In genomic region chr2:216073773-216074172, GRCh38 we compare ENCODE assay signal across 18 cellular contexts. TPM values are rescaled to one million over a fixed set of nuclear protein-coding genes. Genes with fewer than 3 reads are reported as not detected.
A peak's percentile ranks its signal among the peaks of the same experiment; 100 is the strongest.
DNase-seq lines count a peak whose midpoint lies in the region; ATAC-seq and TF ChIP-seq lines count a peak whose summit lies in the region.
"Had no signal": no experiment of that assay in that cellular context is flagged by ENCODE, and none has a peak within 500 bp of the region (broad histone marks: within the 10 kb centered on the region; RNA-seq: fewer than 3 reads in every experiment).

No MANE protein-coding gene starts in this region.

- H3K36me3 Mint-ChIP-seq in activated CD8-positive, alpha-beta T cell treated with anti-CD3 and anti-CD28 coated beads for 36 hours (ENCODE audit: low read depth): peaks cover 5% of the 10 kb centered on the region
- H3K36me3 Mint-ChIP-seq in activated CD8-positive, alpha-beta T cell treated with anti-CD3 and anti-CD28 coated beads, Interleukin-2, amount 10 ng/mL, durations not matched to agents 7 days and 5 days (ENCODE audit: low read depth): peaks cover 32% of the 10 kb centered on the region
- H3K36me3 Mint-ChIP-seq in CD4-positive, alpha-beta T cell (ENCODE audit: low read depth): peaks cover 40% of the 10 kb centered on the region
- peaks cover 14% of the 10 kb centered on the region for H3K36me3 Mint-ChIP-seq in activated T-helper 1 cell treated with anti-CD3 and anti-CD28 coated beads, Interleukin-12 subunit alpha, Interleukin-12 subunit beta, Interleukin-2, Interleukin-4 antibody, amounts not matched to agents 30 ng/mL and 10 ng/mL and 1 ng/mL, durations not matched to agents 14 hours and 24 hours and 36 hours (ENCODE audit: low read depth)
- peaks cover 19% of the 10 kb centered on the region for H3K36me3 Mint-ChIP-seq in stimulated activated memory B cell treated with anti-CD40 and anti-IgM and Interleukin-4, amounts not matched to agents 10 μg/mL and 1 μg/mL and 100 μg/mL, for 72 hours

- no peaks in the 10 kb centered on the region for H3K9me3 Mint-ChIP-seq in activated CD8-positive, alpha-beta T cell treated with anti-CD3 and anti-CD28 coated beads for 36 hours
- H3K9me3 Mint-ChIP-seq in activated CD8-positive, alpha-beta T cell treated with anti-CD3 and anti-CD28 coated beads, Interleukin-2, amount 10 ng/mL, durations not matched to agents 7 days and 5 days (ENCODE audit: insufficient read depth): no peaks in the 10 kb centered on the region
- H3K9me3 Mint-ChIP-seq in CD4-positive, alpha-beta T cell: no peaks in the 10 kb centered on the region
- no peaks in the 10 kb centered on the region for H3K9me3 Mint-ChIP-seq in activated T-helper 1 cell treated with anti-CD3 and anti-CD28 coated beads, Interleukin-12 subunit alpha, Interleukin-12 subunit beta, Interleukin-2, Interleukin-4 antibody, amounts not matched to agents 30 ng/mL and 10 ng/mL and 1 ng/mL, durations not matched to agents 14 hours and 24 hours and 36 hours
- H3K9me3 Mint-ChIP-seq in stimulated activated memory B cell treated with anti-CD40 and anti-IgM and Interleukin-4, amounts not matched to agents 10 μg/mL and 1 μg/mL and 100 μg/mL, for 72 hours: no peaks in the 10 kb centered on the region
- H3K9me3 Mint-ChIP-seq: CD4-positive, alpha-beta memory T cell had no signal

- no peak for DNase-seq in activated CD8-positive, alpha-beta T cell treated with anti-CD3 and anti-CD28 coated beads for 36 hours
- DNase-seq in activated CD8-positive, alpha-beta T cell treated with anti-CD3 and anti-CD28 coated beads, Interleukin-2, amount 10 ng/mL, durations not matched to agents 7 days and 5 days: no peak
- DNase-seq in CD4-positive, alpha-beta T cell: no peak
- no peak for DNase-seq in activated T-helper 1 cell treated with anti-CD3 and anti-CD28 coated beads, Interleukin-12 subunit alpha, Interleukin-12 subunit beta, Interleukin-2, Interleukin-4 antibody, amounts not matched to agents 30 ng/mL and 10 ng/mL and 1 ng/mL, durations not matched to agents 14 hours and 24 hours and 36 hours (ENCODE audit: low spot score)
- DNase-seq in G401 (ENCODE audit: low spot score): no peak
- DNase-seq: AML-193; CD4-positive, alpha-beta memory T cell; DND-41; GF-D8; GOT3; NCI-H1092; NCI-H1694 treated with DMSO at 0.1 percent for 48 hours; NCI-H446; PC-9 had no signal

- H3K27me3 ChIP-seq in CD4-positive, alpha-beta T cell (ENCODE audit: control insufficient read depth, insufficient read depth, low read length): no peaks in the 10 kb centered on the region

- ATAC-seq in activated CD8-positive, alpha-beta T cell treated with anti-CD3 and anti-CD28 coated beads for 36 hours: peak; percentile 91
- ATAC-seq in activated CD8-positive, alpha-beta T cell treated with anti-CD3 and anti-CD28 coated beads, Interleukin-2, amount 10 ng/mL, durations not matched to agents 7 days and 5 days: no peak
- no peak for ATAC-seq in CD4-positive, alpha-beta T cell (ENCODE audit: poor library complexity)
- ATAC-seq in stimulated activated memory B cell treated with anti-CD40 and anti-IgM and Interleukin-4, amounts not matched to agents 10 μg/mL and 1 μg/mL and 100 μg/mL, for 72 hours: no peak
- ATAC-seq in HG02678 (IDR thresholded peaks at IDR 0.05; ENCODE audit: unreplicated experiment): no peak
- ATAC-seq: A549 had no signal

- H3K4me3 Mint-ChIP-seq in activated CD8-positive, alpha-beta T cell treated with anti-CD3 and anti-CD28 coated beads for 36 hours: no peak overlapping the region
- H3K4me3 Mint-ChIP-seq in activated CD8-positive, alpha-beta T cell treated with anti-CD3 and anti-CD28 coated beads, Interleukin-2, amount 10 ng/mL, durations not matched to agents 7 days and 5 days: no peak overlapping the region
- H3K4me3 Mint-ChIP-seq in CD4-positive, alpha-beta T cell: no peak overlapping the region
- no peak overlapping the region for H3K4me3 Mint-ChIP-seq in activated T-helper 1 cell treated with anti-CD3 and anti-CD28 coated beads, Interleukin-12 subunit alpha, Interleukin-12 subunit beta, Interleukin-2, Interleukin-4 antibody, amounts not matched to agents 30 ng/mL and 10 ng/mL and 1 ng/mL, durations not matched to agents 14 hours and 24 hours and 36 hours
- H3K4me3 Mint-ChIP-seq in stimulated activated memory B cell treated with anti-CD40 and anti-IgM and Interleukin-4, amounts not matched to agents 10 μg/mL and 1 μg/mL and 100 μg/mL, for 72 hours: no peak overlapping the region

- TF ChIP-seq CTCF in activated CD8-positive, alpha-beta T cell treated with anti-CD3 and anti-CD28 coated beads for 36 hours (IDR thresholded peaks at IDR 0.05): no peak
- TF ChIP-seq CTCF in CD4-positive, alpha-beta T cell (IDR thresholded peaks at IDR 0.05): no peak

- in situ Hi-C loops in G401 (cut with HindIII; ENCODE audit: low sequenced_read_pairs): no loop called here

- intact Hi-C loops in activated CD8-positive, alpha-beta T cell treated with anti-CD3 and anti-CD28 coated beads for 36 hours (cut with micrococcal nuclease): no loop called here
- intact Hi-C loops in CD4-positive, alpha-beta T cell (cut with DNase I, micrococcal nuclease): loop anchor here in 1 of 2 experiments (5.0 kb wide), 1 partner anchor 34 kb away; the partner anchor contains the start of gene XRCC5
- intact Hi-C loops in activated T-helper 1 cell treated with anti-CD3 and anti-CD28 coated beads, Interleukin-12 subunit alpha, Interleukin-12 subunit beta, Interleukin-2, Interleukin-4 antibody, amounts not matched to agents 30 ng/mL and 10 ng/mL and 1 ng/mL, durations not matched to agents 14 hours and 24 hours and 36 hours (cut with micrococcal nuclease): no loop called here

- H3K27ac Mint-ChIP-seq in activated CD8-positive, alpha-beta T cell treated with anti-CD3 and anti-CD28 coated beads for 36 hours: peak overlapping the region; percentile 50
- H3K27ac Mint-ChIP-seq in activated CD8-positive, alpha-beta T cell treated with anti-CD3 and anti-CD28 coated beads, Interleukin-2, amount 10 ng/mL, durations not matched to agents 7 days and 5 days: no peak overlapping the region
- peak overlapping the region; percentile 64 for H3K27ac Mint-ChIP-seq in CD4-positive, alpha-beta T cell
- peak overlapping the region; percentile 32 for H3K27ac Mint-ChIP-seq in activated T-helper 1 cell treated with anti-CD3 and anti-CD28 coated beads, Interleukin-12 subunit alpha, Interleukin-12 subunit beta, Interleukin-2, Interleukin-4 antibody, amounts not matched to agents 30 ng/mL and 10 ng/mL and 1 ng/mL, durations not matched to agents 14 hours and 24 hours and 36 hours
- H3K27ac Mint-ChIP-seq in stimulated activated memory B cell treated with anti-CD40 and anti-IgM and Interleukin-4, amounts not matched to agents 10 μg/mL and 1 μg/mL and 100 μg/mL, for 72 hours: peak overlapping the region; percentile 73

- H3K27me3 Mint-ChIP-seq in activated CD8-positive, alpha-beta T cell treated with anti-CD3 and anti-CD28 coated beads for 36 hours: no peaks in the 10 kb centered on the region
- H3K27me3 Mint-ChIP-seq in activated CD8-positive, alpha-beta T cell treated with anti-CD3 and anti-CD28 coated beads, Interleukin-2, amount 10 ng/mL, durations not matched to agents 7 days and 5 days (ENCODE audit: low read depth): no peaks in the 10 kb centered on the region
- H3K27me3 Mint-ChIP-seq in CD4-positive, alpha-beta T cell: no peaks in the 10 kb centered on the region
- no peaks in the 10 kb centered on the region for H3K27me3 Mint-ChIP-seq in activated T-helper 1 cell treated with anti-CD3 and anti-CD28 coated beads, Interleukin-12 subunit alpha, Interleukin-12 subunit beta, Interleukin-2, Interleukin-4 antibody, amounts not matched to agents 30 ng/mL and 10 ng/mL and 1 ng/mL, durations not matched to agents 14 hours and 24 hours and 36 hours (ENCODE audit: insufficient read depth)
- H3K27me3 Mint-ChIP-seq in stimulated activated memory B cell treated with anti-CD40 and anti-IgM and Interleukin-4, amounts not matched to agents 10 μg/mL and 1 μg/mL and 100 μg/mL, for 72 hours: no peaks in the 10 kb centered on the region
- H3K27me3 Mint-ChIP-seq: CD4-positive, alpha-beta memory T cell had no signal

- CTCF ChIA-PET in activated CD8-positive, alpha-beta T cell treated with anti-CD3 and anti-CD28 coated beads for 36 hours (lab: Charles Lee): interaction anchor here (1.2 to 2.6 kb wide), 3 partner anchors 11 to 39 kb away, joined by 3 to 8 read pairs (median 4); no protein-coding TSS in a partner anchor
- CTCF ChIA-PET in activated CD8-positive, alpha-beta T cell treated with anti-CD3 and anti-CD28 coated beads, Interleukin-2, amount 10 ng/mL, durations not matched to agents 7 days and 5 days (lab: Charles Lee): no interaction called here
- CTCF ChIA-PET in CD4-positive, alpha-beta T cell (lab: Charles Lee): interaction anchor here (1.2 to 1.4 kb wide), 2 partner anchors 10 to 15 kb away, joined by 3 to 4 read pairs; no protein-coding TSS in a partner anchor

- H3K27ac ChIP-seq in CD4-positive, alpha-beta T cell (ENCODE audit: low read depth, low read length): no peak overlapping the region
- H3K27ac ChIP-seq: A549, KMS-11, PC-9 had no signal

- no peaks in the 10 kb centered on the region for H3K9me3 ChIP-seq in CD4-positive, alpha-beta T cell (ENCODE audit: control insufficient read depth, low read length)
- H3K9me3 ChIP-seq: A549 had no signal

- POLR2A ChIA-PET in activated CD8-positive, alpha-beta T cell treated with anti-CD3 and anti-CD28 coated beads for 36 hours (lab: Charles Lee): interaction anchor here (0.7 kb wide), 1 partner anchor 36 kb away, joined by 3 read pairs; no protein-coding TSS in a partner anchor
- POLR2A ChIA-PET in activated CD8-positive, alpha-beta T cell treated with anti-CD3 and anti-CD28 coated beads, Interleukin-2, amount 10 ng/mL, durations not matched to agents 7 days and 5 days (lab: Charles Lee): no interaction called here
- POLR2A ChIA-PET in CD4-positive, alpha-beta T cell (lab: Charles Lee): no interaction called here

- H3K4me1 Mint-ChIP-seq in activated CD8-positive, alpha-beta T cell treated with anti-CD3 and anti-CD28 coated beads for 36 hours (ENCODE audit: low read depth): peaks cover 32% of the 10 kb centered on the region
- peaks cover 22% of the 10 kb centered on the region for H3K4me1 Mint-ChIP-seq in activated CD8-positive, alpha-beta T cell treated with anti-CD3 and anti-CD28 coated beads, Interleukin-2, amount 10 ng/mL, durations not matched to agents 7 days and 5 days (ENCODE audit: low read depth)
- peaks cover 47% of the 10 kb centered on the region for H3K4me1 Mint-ChIP-seq in CD4-positive, alpha-beta T cell (ENCODE audit: low read depth)
- peaks cover 18% of the 10 kb centered on the region for H3K4me1 Mint-ChIP-seq in activated T-helper 1 cell treated with anti-CD3 and anti-CD28 coated beads, Interleukin-12 subunit alpha, Interleukin-12 subunit beta, Interleukin-2, Interleukin-4 antibody, amounts not matched to agents 30 ng/mL and 10 ng/mL and 1 ng/mL, durations not matched to agents 14 hours and 24 hours and 36 hours (ENCODE audit: low read depth)
- H3K4me1 Mint-ChIP-seq in stimulated activated memory B cell treated with anti-CD40 and anti-IgM and Interleukin-4, amounts not matched to agents 10 μg/mL and 1 μg/mL and 100 μg/mL, for 72 hours: peaks cover 19% of the 10 kb centered on the region

RNA-seq across cellular contexts. Expression of gene PECR, which starts 7.8 kb away (rescaled TPM):
- total RNA-seq in activated CD8-positive, alpha-beta T cell treated with anti-CD3 and anti-CD28 coated beads for 36 hours: 10 to 100 TPM; 21.1 to 22.5 TPM
- 10 to 100 TPM; 29.0 to 30.3 TPM for total RNA-seq in activated CD8-positive, alpha-beta T cell treated with anti-CD3 and anti-CD28 coated beads, Interleukin-2, amount 10 ng/mL, durations not matched to agents 7 days and 5 days
- 10 to 100 TPM in 1 of 2 experiments, 1 to 10 TPM in 1; 9.1 to 10.3 TPM for total RNA-seq in CD4-positive, alpha-beta T cell
- total RNA-seq in activated T-helper 1 cell treated with anti-CD3 and anti-CD28 coated beads, Interleukin-12 subunit alpha, Interleukin-12 subunit beta, Interleukin-2, Interleukin-4 antibody, amounts not matched to agents 30 ng/mL and 10 ng/mL and 1 ng/mL, durations not matched to agents 14 hours and 24 hours and 36 hours: 14.0 and 17.6 TPM in 2 replicates
- total RNA-seq in G401 (2014; rRNA removed; shearing (Covaris generic)): 10.3 and 11.2 TPM in 2 replicates

RNA-seq across cellular contexts. Expression of gene TMEM169, which starts 7.9 kb away (rescaled TPM):
- under 1 TPM; 0.76 to 0.83 TPM for total RNA-seq in activated CD8-positive, alpha-beta T cell treated with anti-CD3 and anti-CD28 coated beads for 36 hours
- total RNA-seq in activated CD8-positive, alpha-beta T cell treated with anti-CD3 and anti-CD28 coated beads, Interleukin-2, amount 10 ng/mL, durations not matched to agents 7 days and 5 days: 1 to 10 TPM; 1.2 to 1.4 TPM
- total RNA-seq in CD4-positive, alpha-beta T cell: under 1 TPM; 0.27 to 0.53 TPM
- total RNA-seq in activated T-helper 1 cell treated with anti-CD3 and anti-CD28 coated beads, Interleukin-12 subunit alpha, Interleukin-12 subunit beta, Interleukin-2, Interleukin-4 antibody, amounts not matched to agents 30 ng/mL and 10 ng/mL and 1 ng/mL, durations not matched to agents 14 hours and 24 hours and 36 hours: 0.93 and 2.2 TPM in 2 replicates
- total RNA-seq in G401 (2014; rRNA removed; shearing (Covaris generic)): 0.12 and 0.37 TPM in 2 replicates

RNA-seq across cellular contexts. Expression of gene XRCC5, which starts 35.4 kb away (rescaled TPM):
- 100 to 1,000 TPM; 541 to 544 TPM for total RNA-seq in activated CD8-positive, alpha-beta T cell treated with anti-CD3 and anti-CD28 coated beads for 36 hours
- total RNA-seq in activated CD8-positive, alpha-beta T cell treated with anti-CD3 and anti-CD28 coated beads, Interleukin-2, amount 10 ng/mL, durations not matched to agents 7 days and 5 days: 100 to 1,000 TPM; 362 to 394 TPM
- total RNA-seq in CD4-positive, alpha-beta T cell: 100 to 1,000 TPM; 126 to 129 TPM
- total RNA-seq in activated T-helper 1 cell treated with anti-CD3 and anti-CD28 coated beads, Interleukin-12 subunit alpha, Interleukin-12 subunit beta, Interleukin-2, Interleukin-4 antibody, amounts not matched to agents 30 ng/mL and 10 ng/mL and 1 ng/mL, durations not matched to agents 14 hours and 24 hours and 36 hours: 430 and 484 TPM in 2 replicates
- 292 and 431 TPM in 2 replicates for total RNA-seq in G401 (2014; rRNA removed; shearing (Covaris generic))
